26 cellular contexts compared by ENCODE assay signal in genomic region chr2:54797307-54797706, GRCh38.
"Had no signal": no experiment of that assay in that cellular context is flagged by ENCODE, and none has a peak within 500 bp of the region (broad histone marks: within the 10 kb centered on the region; RNA-seq: fewer than 3 reads in every experiment).

No MANE protein-coding gene starts in this region.

- H3K27ac ChIP-seq: epithelial cell of prostate, esophagus squamous epithelium, gastrocnemius medialis, heart right ventricle, left lung, lower lobe of right lung had no signal

- DNase-seq: cortex of kidney; effector CD8-positive, alpha-beta T cell; effector memory CD8-positive, alpha-beta T cell; endodermal cell; erythroblast; esophagus squamous epithelium; foreskin fibroblast; foreskin melanocyte; gastrocnemius medialis; glutamatergic neuron; head of caudate nucleus; heart right ventricle; hippocampal formation; left cardiac atrium; left lung; left ventricle myocardium superior; lower lobe of right lung; mesenchymal stem cell; mucosa of descending colon; naive B cell had no signal

- FAIRE-seq: colon, endometrium, islet of Langerhans, keratinocyte had no signal

- H3K4me1 ChIP-seq: esophagus squamous epithelium, gastrocnemius medialis, heart right ventricle, left lung, lower lobe of right lung had no signal

- H3K27me3 ChIP-seq: esophagus squamous epithelium, gastrocnemius medialis, heart right ventricle, left lung had no signal

- ATAC-seq: effector memory CD8-positive, alpha-beta T cell; esophagus mucosa; gastrocnemius medialis; heart right ventricle; left cardiac atrium; left lung; left ventricle myocardium superior; lower lobe of right lung; mucosa of descending colon had no signal

- H3K36me3 ChIP-seq: esophagus squamous epithelium, gastrocnemius medialis, heart right ventricle, left lung, lower lobe of right lung had no signal

- H3K9me3 ChIP-seq: esophagus squamous epithelium, gastrocnemius medialis, heart right ventricle, left lung, lower lobe of right lung, mucosa of descending colon had no signal

- H3K4me3 ChIP-seq: esophagus squamous epithelium, gastrocnemius medialis, heart right ventricle, left lung, lower lobe of right lung, mucosa of descending colon had no signal
